In the genomic region with DNA sequence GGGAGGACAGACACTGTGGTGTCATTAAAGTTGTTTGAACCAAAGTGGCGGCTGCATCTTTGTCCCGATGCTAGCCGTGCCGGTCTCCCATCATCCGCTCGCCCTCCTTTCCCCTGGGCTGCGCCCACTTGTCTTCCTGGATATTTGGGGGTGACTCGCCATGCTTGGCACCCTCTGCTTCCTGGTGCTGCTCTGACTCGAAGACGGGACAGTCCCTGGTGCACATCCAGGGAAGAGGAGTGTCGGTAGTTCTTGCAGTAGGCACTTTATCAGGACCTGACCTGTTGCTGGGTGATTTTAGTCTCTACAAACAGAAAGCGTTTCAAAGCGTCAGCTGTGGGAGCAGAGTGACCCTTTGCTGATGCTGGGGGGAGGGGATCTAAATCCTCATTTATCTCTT, we compare ENCODE assay signal across 29 cellular contexts.
DNase-seq lines count a peak whose midpoint lies in the region; ATAC-seq, FAIRE-seq and TF ChIP-seq lines count a peak whose summit lies in the region.
"Had no signal": no experiment of that assay in that cellular context is flagged by ENCODE, and none has a peak within 500 bp of the region (broad histone marks: within the 10 kb centered on the region; RNA-seq: fewer than 3 reads in every experiment).

No MANE protein-coding gene starts in this region.

- POLR2A ChIA-PET in Caco-2 (lab: Charles Lee) (no interaction called here), K562 (lab: Yijun Ruan, JAX) (no interaction called here)

- TF ChIP-seq POLR2A in K562 (conservative IDR thresholded peaks at IDR 0.05): no peak

- H3K4me3 ChIP-seq in Caco-2 (ENCODE audit: low read depth, low read length) (no peak overlapping the region), K562 (no peak overlapping the region)
- H3K4me3 ChIP-seq: ascending aorta, lower lobe of right lung, mucosa of descending colon, pancreas, right atrium auricular region, upper lobe of right lung had no signal

- H3K4me1 ChIP-seq in Caco-2 (0 out of 2 replicates have a peak, but pooled peaks cover 5% of the 10 kb centered on the region), K562 (replicated peaks in 1 of 2; ENCODE audit: control insufficient read depth in 2 of 2, insufficient read depth in 2 of 2, low read length in 2 of 2) (peaks cover 4 to 14% of the 10 kb centered on the region in 2 experiments; a peak in 4 of 5 replicates)

- no peaks in the 10 kb centered on the region for H3K27me3 ChIP-seq in Caco-2 (replicated peaks; ENCODE audit: control insufficient read depth, insufficient read depth, low read length)
- no peaks in the 10 kb centered on the region for H3K27me3 ChIP-seq in K562 (ENCODE audit: control insufficient read depth in 2 of 2, insufficient read depth in 2 of 2, low read length in 2 of 2)
- H3K27me3 ChIP-seq: ascending aorta, pancreas, right atrium auricular region, upper lobe of right lung had no signal

- no peak overlapping the region for H3K27ac ChIP-seq in K562 (ENCODE audit: extremely low read depth, low read depth, low read length)
- H3K27ac ChIP-seq: KMS-11, lower lobe of right lung, pancreas, right atrium auricular region, upper lobe of right lung had no signal

- ATAC-seq in K562: no peak
- no peak for ATAC-seq in left lobe of liver
- no peak for ATAC-seq in activated T-cell treated with anti-CD3 and anti-CD28 coated beads, Interleukin-2, amount 50 U/mL, for 72 hours (replicated peaks in 1 of 2)
- ATAC-seq: CD8-positive, alpha-beta T cell; lower lobe of right lung; mucosa of descending colon; pancreas; upper lobe of right lung had no signal

- no peaks in the 10 kb centered on the region; the same call in 1 of the 2 replicates for H4K20me1 ChIP-seq in K562 (replicated peaks; ENCODE audit: control insufficient read depth, insufficient read depth, low read length)

- no peak for FAIRE-seq in K562 (lab: Jason Lieb, UNC)
- no peak for FAIRE-seq in RCC 7860 (lab: Jason Lieb, UNC)
- FAIRE-seq: H54, HTR-8/SVneo, kidney, pancreas had no signal

- H3K4me2 ChIP-seq in K562 (ENCODE audit: insufficient read depth, low read length): no peak overlapping the region
- H3K4me2 ChIP-seq: KMS-11 had no signal

- H3K9me1 ChIP-seq in K562 (ENCODE audit: control insufficient read depth, insufficient read depth, low read length): no peaks in the 10 kb centered on the region

- no peak overlapping the region for H2AFZ ChIP-seq in K562 (ENCODE audit: low read depth, low read length)

- CTCF ChIA-PET in Caco-2 (lab: Charles Lee): no interaction called here
- CTCF ChIA-PET in K562 (lab: Yijun Ruan, JAX; ENCODE audit: low intra/inter-chr PET ratio): no interaction called here

- H3K9me3 ChIP-seq in Caco-2 (no peaks in the 10 kb centered on the region), K562 (replicated peaks; ENCODE audit: control insufficient read depth, insufficient read depth, low read depth, low read length) (no peaks in the 10 kb centered on the region)
- H3K9me3 ChIP-seq: ascending aorta, lower lobe of right lung, mucosa of descending colon, pancreas, right atrium auricular region, upper lobe of right lung had no signal

- no peak for TF ChIP-seq CTCF in Caco-2 (IDR thresholded peaks at IDR 0.05; ENCODE audit: insufficient read depth in 1 of 2, low read depth in 1 of 2, low read length in 1 of 2, severe bottlenecking in 1 of 2, unreplicated experiment in 1 of 2)
- no peak for TF ChIP-seq CTCF in K562 (IDR thresholded peaks at IDR 0.05 in 2 of 3, conservative IDR thresholded peaks at IDR 0.05 in 1 of 3; ENCODE audit: insufficient read depth in 2 of 3, low read depth in 1 of 3, low read length in 3 of 3)

- no peak for TF ChIP-seq EP300 in K562 (IDR thresholded peaks at IDR 0.05; ENCODE audit: low read length)

- H3K4me3 Mint-ChIP-seq in Caco-2 (ENCODE audit: unreplicated experiment): no peak overlapping the region
- H3K4me3 Mint-ChIP-seq in activated T-cell treated with anti-CD3 and anti-CD28 coated beads, Interleukin-2, amount 50 U/mL, for 72 hours: no peak overlapping the region
- H3K4me3 Mint-ChIP-seq: activated naive CD8-positive, alpha-beta T cell treated with anti-CD3 and anti-CD28 coated beads, Interleukin-2, amount 10 ng/mL, durations not matched to agents 7 days and 5 days; B cell; CD8-positive, alpha-beta T cell; central memory CD8-positive, alpha-beta T cell; T-helper 2 cell treated with Interferon-gamma antibody and Interleukin-4, amounts not matched to agents 5 μg/mL and 100 μg/mL, for 36 hours had no signal

- BruUV-seq in Caco-2 (replicated peaks; lab: Mats Ljungman, UMichigan): TSS peak; percentile 18
- TSS peak; percentile 15 for BruUV-seq in K562 (replicated peaks; lab: Mats Ljungman, UMichigan)

- no peaks in the 10 kb centered on the region for H3K27me3 Mint-ChIP-seq in Caco-2 (ENCODE audit: insufficient read depth, unreplicated experiment)
- no peaks in the 10 kb centered on the region for H3K27me3 Mint-ChIP-seq in activated T-cell treated with anti-CD3 and anti-CD28 coated beads, Interleukin-2, amount 50 U/mL, for 72 hours (ENCODE audit: low read depth)
- H3K27me3 Mint-ChIP-seq: activated naive CD8-positive, alpha-beta T cell treated with anti-CD3 and anti-CD28 coated beads, Interleukin-2, amount 10 ng/mL, durations not matched to agents 7 days and 5 days; B cell; central memory CD8-positive, alpha-beta T cell had no signal

- H3K27ac Mint-ChIP-seq in Caco-2 (ENCODE audit: unreplicated experiment): no peak overlapping the region
- no peak overlapping the region for H3K27ac Mint-ChIP-seq in activated T-cell treated with anti-CD3 and anti-CD28 coated beads, Interleukin-2, amount 50 U/mL, for 72 hours
- H3K27ac Mint-ChIP-seq: activated naive CD8-positive, alpha-beta T cell treated with anti-CD3 and anti-CD28 coated beads, Interleukin-2, amount 10 ng/mL, durations not matched to agents 7 days and 5 days; B cell; CD8-positive, alpha-beta T cell; T-helper 2 cell treated with Interferon-gamma antibody and Interleukin-4, amounts not matched to agents 5 μg/mL and 100 μg/mL, for 36 hours had no signal

- no peak for TF ChIP-seq RAD21 in K562 (CRISPR knock-in tag; conservative IDR thresholded peaks at IDR 0.05 in 1 of 2, IDR thresholded peaks at IDR 0.05 in 1 of 2)

- no peak for DNase-seq in Caco-2
- peak; percentile 27 for DNase-seq in LHCN-M2 (ENCODE audit: low read depth)
- DNase-seq in K562 (ENCODE audit: extremely low read depth in 1 of 4, low spot score in 3 of 4): no peak
- peak; percentile 28 for DNase-seq in left lobe of liver (ENCODE audit: low spot score)
- no peak for DNase-seq in RCC 7860 (ENCODE audit: low spot score)
- DNase-seq in NCI-H2081 treated with DMSO at 0.1 percent for 48 hours (lab: John Stamatoyannopoulos, UW): no peak
- no peak for DNase-seq in NCI-H524 treated with DMSO at 0.1 percent for 48 hours (lab: John Stamatoyannopoulos, UW)
- DNase-seq in activated T-cell treated with anti-CD3 and anti-CD28 coated beads, Interleukin-2, amount 50 U/mL, for 72 hours: no peak
- DNase-seq: activated CD4-positive, alpha-beta T cell treated with anti-CD3 and anti-CD28 coated beads, Interleukin-2, amount 50 U/mL, for 4 hours; activated effector memory CD4-positive, alpha-beta T cell treated with anti-CD3 and anti-CD28 coated beads, Interleukin-2, amount 50 U/mL, for 16 hours; activated naive CD8-positive, alpha-beta T cell treated with anti-CD3 and anti-CD28 coated beads, Interleukin-2, amount 10 ng/mL, durations not matched to agents 7 days and 5 days; CD8-positive, alpha-beta T cell; DMS 273 treated with DMSO at 0.1 percent for 48 hours; kidney; lower lobe of right lung; NCI-H1436; NCI-H446 treated with DMSO at 0.1 percent for 48 hours; stimulated activated CD4-positive, alpha-beta T cell treated with anti-CD3 and anti-CD28 coated beads, Interleukin-2, amount 100 ng/mL, for 48 hours; upper lobe of right lung had no signal

- H3K36me3 Mint-ChIP-seq in Caco-2 (ENCODE audit: insufficient read depth, unreplicated experiment): peaks cover 62% of the 10 kb centered on the region
- peaks cover 3 to 14% of the 10 kb centered on the region in 2 donors for H3K36me3 Mint-ChIP-seq in activated T-cell treated with anti-CD3 and anti-CD28 coated beads, Interleukin-2, amount 50 U/mL, for 72 hours (ENCODE audit: insufficient read depth in 2 of 2)

- H3K4me1 Mint-ChIP-seq in Caco-2 (ENCODE audit: low read depth, unreplicated experiment): peaks cover 9% of the 10 kb centered on the region
- H3K4me1 Mint-ChIP-seq in activated T-cell treated with anti-CD3 and anti-CD28 coated beads, Interleukin-2, amount 50 U/mL, for 72 hours (ENCODE audit: low read depth): no peaks in the 10 kb centered on the region

- H3K9ac ChIP-seq in K562 (ENCODE audit: insufficient read depth in 1 of 2, low read depth in 2 of 2, low read length in 2 of 2): no peak overlapping the region
- H3K9ac ChIP-seq: KMS-11 had no signal

- intact Hi-C loops in Caco-2 (cut with micrococcal nuclease; ENCODE audit: unreplicated experiment) (no loop called here), K562 (cut with micrococcal nuclease) (no loop called here)

- H3K36me3 ChIP-seq in Caco-2 (ENCODE audit: control insufficient read depth, insufficient read depth, low read length): peaks cover 10% of the 10 kb centered on the region; the same call in 1 of the 2 replicates
- peaks cover 83% of the 10 kb centered on the region for H3K36me3 ChIP-seq in K562 (ENCODE audit: control insufficient read depth, insufficient read depth, low read length)

- H3K9me3 Mint-ChIP-seq in Caco-2 (ENCODE audit: unreplicated experiment): no peaks in the 10 kb centered on the region
- H3K9me3 Mint-ChIP-seq in activated T-cell treated with anti-CD3 and anti-CD28 coated beads, Interleukin-2, amount 50 U/mL, for 72 hours: no peaks in the 10 kb centered on the region
- H3K9me3 Mint-ChIP-seq: activated naive CD8-positive, alpha-beta T cell treated with anti-CD3 and anti-CD28 coated beads, Interleukin-2, amount 10 ng/mL, durations not matched to agents 7 days and 5 days; CD8-positive, alpha-beta T cell; central memory CD8-positive, alpha-beta T cell; T-helper 2 cell treated with Interferon-gamma antibody and Interleukin-4, amounts not matched to agents 5 μg/mL and 100 μg/mL, for 36 hours had no signal

- in situ Hi-C loops in K562 (cut with MboI): no loop called here

- WGBS in K562 (ENCODE audit: insufficient coverage, low coverage, missing lambda C conversion rate): 91% methylated on average over 13 of the region's 13 CpGs

- no peaks in the 10 kb centered on the region for H3K79me2 ChIP-seq in K562 (ENCODE audit: control insufficient read depth, insufficient read depth, low read length)

Comparison
In these comparisons a context has a peak if more than half of its experiments do, and no peak if none do; other contexts are left out.
1. DNase-seq: peak in LHCN-M2 (single experiment) and left lobe of liver (single experiment); none in Caco-2 (0 of 2), K562 (0 of 4), RCC 7860 (single experiment), NCI-H2081 treated with DMSO at 0.1 percent for 48 hours (single experiment), NCI-H524 treated with DMSO at 0.1 percent for 48 hours (single experiment) and activated T-cell treated with anti-CD3 and anti-CD28 coated beads, Interleukin-2, amount 50 U/mL, for 72 hours (0 of 2).